In the genomic region with DNA sequence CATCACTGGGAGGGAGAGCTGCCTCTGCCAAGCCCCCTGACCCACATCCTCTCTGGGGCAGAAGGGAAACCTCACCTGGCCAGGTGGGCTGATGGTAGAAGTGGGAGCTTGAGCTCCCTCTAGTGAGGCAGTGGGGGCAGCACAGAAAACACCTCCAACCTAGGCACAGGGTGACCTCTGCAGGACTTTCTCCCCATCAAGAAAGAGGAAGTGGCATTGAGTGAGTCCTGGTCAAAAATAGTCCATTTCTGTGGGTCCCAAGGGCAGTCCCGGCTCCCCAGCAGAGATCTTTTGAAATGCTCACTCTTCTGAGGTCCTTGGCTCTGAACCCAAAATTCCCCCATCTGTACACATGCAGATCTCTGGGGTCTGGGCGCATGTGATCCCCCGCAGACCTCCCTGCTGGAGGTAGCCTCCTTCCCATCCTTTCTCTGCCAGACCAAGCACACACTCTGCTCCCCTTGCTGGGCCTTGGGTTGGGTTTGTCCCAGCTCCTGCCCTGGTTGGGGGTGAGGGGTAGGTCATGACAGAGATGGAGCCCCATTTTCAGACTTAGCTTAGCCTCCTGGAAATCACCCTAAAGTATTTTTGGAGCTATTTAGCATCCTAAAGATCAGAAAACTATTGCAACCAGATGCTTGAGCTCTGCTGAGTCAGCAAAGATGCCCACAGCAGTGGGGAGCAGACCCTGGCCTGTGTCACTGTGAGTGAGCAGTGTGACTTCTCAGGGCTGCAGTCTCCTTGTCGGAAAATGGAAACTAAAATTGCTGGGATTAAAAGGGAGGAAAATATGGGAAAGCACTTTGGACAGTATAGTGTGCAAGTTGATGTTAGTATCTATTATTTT, we compare ENCODE assay signal across 8 cellular contexts. TPM values are rescaled to one million over a fixed set of nuclear protein-coding genes. Genes with fewer than 3 reads are reported as not detected.
DNase-seq lines count a peak whose midpoint lies in the region; ATAC-seq, FAIRE-seq and TF ChIP-seq lines count a peak whose summit lies in the region.

No MANE protein-coding gene starts in this region.

- WGBS in smooth muscle cell (ENCODE audit: low lambda C conversion rate) = 78% methylated on average over 4 of the region's 4 CpGs

- H3K27me3 ChIP-seq in bronchial epithelial cell (ENCODE audit: control insufficient read depth, insufficient read depth, low read length) (peaks cover 2% of the 10 kb centered on the region), smooth muscle cell (ENCODE audit: low read depth) (no peaks in the 10 kb centered on the region)

- FAIRE-seq in bronchial epithelial cell (lab: Jason Lieb, UNC) = no peak

- H3K4me3 ChIP-seq in bronchial epithelial cell (ENCODE audit: low read depth, low read length) (no peak overlapping the region), smooth muscle cell (no peak overlapping the region)

- no peaks in the 10 kb centered on the region for H3K9me3 ChIP-seq in smooth muscle cell (replicated peaks; ENCODE audit: low read depth)

- peak; percentile 67 for TF ChIP-seq CTCF in bronchial epithelial cell (IDR thresholded peaks at IDR 0.05; ENCODE audit: insufficient read depth, low read length, severe bottlenecking)
- TF ChIP-seq CTCF in smooth muscle cell (IDR thresholded peaks at IDR 0.05; ENCODE audit: borderline replicate concordance, insufficient read depth, poor library complexity, severe bottlenecking) = peak; percentile 8

- ATAC-seq in HG03280 (IDR thresholded peaks at IDR 0.05; ENCODE audit: unreplicated experiment) = peak; percentile 94

- H2AFZ ChIP-seq in smooth muscle cell (ENCODE audit: low read depth) = no peak overlapping the region

- H3F3A ChIP-seq in smooth muscle cell (ENCODE audit: low read depth) = peaks cover 10% of the 10 kb centered on the region

- peaks cover 22% of the 10 kb centered on the region for H3K4me1 ChIP-seq in smooth muscle cell (ENCODE audit: low read depth)

- H3K79me2 ChIP-seq in smooth muscle cell (ENCODE audit: low read depth) = no peaks in the 10 kb centered on the region

- no peak overlapping the region for H3K9ac ChIP-seq in smooth muscle cell (ENCODE audit: low read depth)

- H4K20me1 ChIP-seq in smooth muscle cell (ENCODE audit: low read depth) = no peaks in the 10 kb centered on the region

- no peak overlapping the region for H3K27ac ChIP-seq in smooth muscle cell (ENCODE audit: low read depth)

- H3K36me3 ChIP-seq in bronchial epithelial cell (ENCODE audit: control insufficient read depth, insufficient read depth, low read length) = no peaks in the 10 kb centered on the region
- H3K36me3 ChIP-seq in smooth muscle cell (ENCODE audit: low read depth) = no peaks in the 10 kb centered on the region

- DNase-seq in NCI-H748 (lab: John Stamatoyannopoulos, UW; ENCODE audit: unreplicated experiment) (peak; percentile 76), NCI-H748 treated with DMSO at 0.1 percent for 48 hours (lab: John Stamatoyannopoulos, UW) (no peak), UCSD-AML1 (lab: John Stamatoyannopoulos, UW; ENCODE audit: unreplicated experiment) (peak; percentile 55), bronchial epithelial cell (ENCODE audit: low read depth) (peak; percentile 3), smooth muscle cell (lab: John Stamatoyannopoulos, UW; ENCODE audit: unreplicated experiment) (no peak), HuH-7.5 (ENCODE audit: low spot score) (no peak), anterior cingulate cortex (lab: John Stamatoyannopoulos, UW) (no peak)

- no peak overlapping the region for H3K4me2 ChIP-seq in smooth muscle cell

RNA-seq across cellular contexts. Expression of gene LCP2, which starts 41.6 kb away (rescaled TPM):
- total RNA-seq in bronchial epithelial cell = not detected in 2 replicates
- 0.45 and 0.54 TPM in 2 replicates for total RNA-seq in smooth muscle cell
- polyA plus RNA-seq in smooth muscle cell = 2.2 and 2.7 TPM in 2 replicates

RNA-seq across cellular contexts. Expression of gene KCNMB1, which starts 50.0 kb away (rescaled TPM):
- total RNA-seq in bronchial epithelial cell (not detected in 2 replicates), smooth muscle cell (0.36 and 0.63 TPM in 2 replicates)
- 0.52 and 0.54 TPM in 2 replicates for polyA plus RNA-seq in smooth muscle cell

Comparison
In these comparisons a context has a peak if more than half of its experiments do, and no peak if none do; other contexts are left out.
1. DNase-seq: peak in NCI-H748 (single experiment), UCSD-AML1 (single experiment) and bronchial epithelial cell (single experiment); none in NCI-H748 treated with DMSO at 0.1 percent for 48 hours (single experiment), smooth muscle cell (single experiment), HuH-7.5 (single experiment) and anterior cingulate cortex (0 of 58).